Comparison of ENCODE assay signal across 1 cellular context in genomic region chr22:39520054-39520873, GRCh38.
TF ChIP-seq lines count a peak whose summit lies in the region.

A gene with protein sequence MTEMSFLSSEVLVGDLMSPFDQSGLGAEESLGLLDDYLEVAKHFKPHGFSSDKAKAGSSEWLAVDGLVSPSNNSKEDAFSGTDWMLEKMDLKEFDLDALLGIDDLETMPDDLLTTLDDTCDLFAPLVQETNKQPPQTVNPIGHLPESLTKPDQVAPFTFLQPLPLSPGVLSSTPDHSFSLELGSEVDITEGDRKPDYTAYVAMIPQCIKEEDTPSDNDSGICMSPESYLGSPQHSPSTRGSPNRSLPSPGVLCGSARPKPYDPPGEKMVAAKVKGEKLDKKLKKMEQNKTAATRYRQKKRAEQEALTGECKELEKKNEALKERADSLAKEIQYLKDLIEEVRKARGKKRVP (plus strand): TSS chr22:39520562. CDS start chr22:39521446, 884 bp downstream.

TF ChIP-seq in HepG2, 621 proteins besides CTCF, POLR2A, EP300 and RAD21 (continued from another document and continues in another):
- TF ChIP-seq, protein P1, sequence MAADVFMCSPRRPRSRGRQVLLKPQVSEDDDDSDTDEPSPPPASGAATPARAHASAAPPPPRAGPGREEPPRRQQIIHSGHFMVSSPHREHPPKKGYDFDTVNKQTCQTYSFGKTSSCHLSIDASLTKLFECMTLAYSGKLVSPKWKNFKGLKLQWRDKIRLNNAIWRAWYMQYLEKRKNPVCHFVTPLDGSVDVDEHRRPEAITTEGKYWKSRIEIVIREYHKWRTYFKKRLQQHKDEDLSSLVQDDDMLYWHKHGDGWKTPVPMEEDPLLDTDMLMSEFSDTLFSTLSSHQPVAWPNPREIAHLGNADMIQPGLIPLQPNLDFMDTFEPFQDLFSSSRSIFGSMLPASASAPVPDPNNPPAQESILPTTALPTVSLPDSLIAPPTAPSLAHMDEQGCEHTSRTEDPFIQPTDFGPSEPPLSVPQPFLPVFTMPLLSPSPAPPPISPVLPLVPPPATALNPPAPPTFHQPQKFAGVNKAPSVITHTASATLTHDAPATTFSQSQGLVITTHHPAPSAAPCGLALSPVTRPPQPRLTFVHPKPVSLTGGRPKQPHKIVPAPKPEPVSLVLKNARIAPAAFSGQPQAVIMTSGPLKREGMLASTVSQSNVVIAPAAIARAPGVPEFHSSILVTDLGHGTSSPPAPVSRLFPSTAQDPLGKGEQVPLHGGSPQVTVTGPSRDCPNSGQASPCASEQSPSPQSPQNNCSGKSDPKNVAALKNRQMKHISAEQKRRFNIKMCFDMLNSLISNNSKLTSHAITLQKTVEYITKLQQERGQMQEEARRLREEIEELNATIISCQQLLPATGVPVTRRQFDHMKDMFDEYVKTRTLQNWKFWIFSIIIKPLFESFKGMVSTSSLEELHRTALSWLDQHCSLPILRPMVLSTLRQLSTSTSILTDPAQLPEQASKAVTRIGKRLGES (CRISPR knock-in tag; IDR thresholded peaks at IDR 0.05; ENCODE audit: borderline replicate concordance): 0 out of 2 replicates have a peak, but pooled peaks have one; percentile 62
- TF ChIP-seq SAP130 (CRISPR knock-in tag; IDR thresholded peaks at IDR 0.05; ENCODE audit: low read depth) (peak; percentile 68), POLR2AphosphoS2 (IDR thresholded peaks at IDR 0.05; ENCODE audit: low read depth, low read length) (peak; percentile 94), ZNF883 (CRISPR knock-in tag; IDR thresholded peaks at IDR 0.05; ENCODE audit: not compliant biosample characterization) (peak; percentile 87), ZNF20 (CRISPR knock-in tag; IDR thresholded peaks at IDR 0.05) (0 out of 2 replicates have a peak, but pooled peaks have one; percentile 5), MTA1 (CRISPR knock-in tag; IDR thresholded peaks at IDR 0.05; ENCODE audit: borderline replicate concordance) (no peak), ZFY (CRISPR knock-in tag; IDR thresholded peaks at IDR 0.05) (peak; percentile 42; the same call in 1 of the 2 replicates), ZMAT5 (CRISPR knock-in tag; IDR thresholded peaks at IDR 0.05; ENCODE audit: borderline replicate concordance, low read depth) (no peak), SMAD1 (CRISPR knock-in tag; IDR thresholded peaks at IDR 0.05; ENCODE audit: borderline replicate concordance, low read depth) (peak; percentile 86; the same call in 1 of the 2 replicates), SIN3B (IDR thresholded peaks at IDR 0.05; ENCODE audit: low read length) (peak; percentile 41; the same call in 1 of the 2 replicates), ZNF44 (CRISPR knock-in tag; IDR thresholded peaks at IDR 0.05) (peak; percentile 47), MIER3 (CRISPR knock-in tag; IDR thresholded peaks at IDR 0.05; ENCODE audit: borderline replicate concordance) (peak; percentile 28; the same call in 1 of the 2 replicates), SOX5 (CRISPR knock-in tag; IDR thresholded peaks at IDR 0.05; ENCODE audit: borderline replicate concordance) (peak; percentile 54; the same call in 1 of the 2 replicates), ZNF710 (CRISPR knock-in tag; IDR thresholded peaks at IDR 0.05; ENCODE audit: borderline replicate concordance) (no peak), BRD4 (CRISPR knock-in tag; IDR thresholded peaks at IDR 0.05) (peak; percentile 90), ZMYM4 (CRISPR knock-in tag; IDR thresholded peaks at IDR 0.05) (peak; percentile 68; the same call in 1 of the 2 replicates), IRF9 (CRISPR knock-in tag; IDR thresholded peaks at IDR 0.05; ENCODE audit: borderline replicate concordance) (0 out of 2 replicates have a peak, but pooled peaks have one; percentile 19), ZNF33B (CRISPR knock-in tag; IDR thresholded peaks at IDR 0.05) (peak; percentile 73; the same call in 1 of the 2 replicates), ZMYM3 (CRISPR knock-in tag; IDR thresholded peaks at IDR 0.05) (no peak), KDM5B (CRISPR knock-in tag; IDR thresholded peaks at IDR 0.05; ENCODE audit: borderline replicate concordance) (peak; percentile 66), ZFAT (CRISPR knock-in tag; conservative IDR thresholded peaks at IDR 0.05) (no peak; the same call in 1 of the 2 replicates), ZFX (CRISPR knock-in tag; IDR thresholded peaks at IDR 0.05; ENCODE audit: low read depth) (peak; percentile 17; the same call in 1 of the 2 replicates), MLLT10 (CRISPR knock-in tag; IDR thresholded peaks at IDR 0.05) (peak; percentile 96), ZNF878 (CRISPR knock-in tag; IDR thresholded peaks at IDR 0.05) (peak; percentile 91), MIXL1 (CRISPR knock-in tag; IDR thresholded peaks at IDR 0.05) (no peak), ZFP37 (CRISPR knock-in tag; IDR thresholded peaks at IDR 0.05; ENCODE audit: borderline replicate concordance) (peak; percentile 76; the same call in 1 of the 2 replicates), HHEX (CRISPR knock-in tag; IDR thresholded peaks at IDR 0.05) (no peak), XBP1 (CRISPR knock-in tag; IDR thresholded peaks at IDR 0.05) (no peak), ZNF337 (CRISPR knock-in tag; IDR thresholded peaks at IDR 0.05; ENCODE audit: borderline replicate concordance, low read depth) (no peak), E2F2 (CRISPR knock-in tag; IDR thresholded peaks at IDR 0.05; ENCODE audit: borderline replicate concordance) (peak; percentile 72), TOPORS (CRISPR knock-in tag; IDR thresholded peaks at IDR 0.05) (peak; percentile 23; the same call in 1 of the 2 replicates), ZBTB7B (CRISPR knock-in tag; IDR thresholded peaks at IDR 0.05) (peak; percentile 63; the same call in 1 of the 2 replicates), LBX2 (CRISPR knock-in tag; IDR thresholded peaks at IDR 0.05; ENCODE audit: borderline replicate concordance) (peak; percentile 65; the same call in 1 of the 2 replicates), DNMT1 (CRISPR knock-in tag; IDR thresholded peaks at IDR 0.05) (0 out of 2 replicates have a peak, but pooled peaks have one; percentile 60), MTERF4 (CRISPR knock-in tag; IDR thresholded peaks at IDR 0.05) (0 out of 2 replicates have a peak, but pooled peaks have one; percentile 55), ZNF776 (CRISPR knock-in tag; IDR thresholded peaks at IDR 0.05) (no peak; the same call in none of the 2 replicates), ZNF709 (CRISPR knock-in tag; IDR thresholded peaks at IDR 0.05) (no peak), NKX3-1 (CRISPR knock-in tag; IDR thresholded peaks at IDR 0.05) (peak; percentile 80; the same call in 1 of the 2 replicates), TBX3 (IDR thresholded peaks at IDR 0.05; ENCODE audit: borderline replicate concordance) (peak; percentile 63; the same call in 1 of the 2 replicates), ZSCAN31 (CRISPR knock-in tag; IDR thresholded peaks at IDR 0.05; ENCODE audit: low read depth) (peak; percentile 84; the same call in 1 of the 2 replicates)
- TF ChIP-seq, protein P2, sequence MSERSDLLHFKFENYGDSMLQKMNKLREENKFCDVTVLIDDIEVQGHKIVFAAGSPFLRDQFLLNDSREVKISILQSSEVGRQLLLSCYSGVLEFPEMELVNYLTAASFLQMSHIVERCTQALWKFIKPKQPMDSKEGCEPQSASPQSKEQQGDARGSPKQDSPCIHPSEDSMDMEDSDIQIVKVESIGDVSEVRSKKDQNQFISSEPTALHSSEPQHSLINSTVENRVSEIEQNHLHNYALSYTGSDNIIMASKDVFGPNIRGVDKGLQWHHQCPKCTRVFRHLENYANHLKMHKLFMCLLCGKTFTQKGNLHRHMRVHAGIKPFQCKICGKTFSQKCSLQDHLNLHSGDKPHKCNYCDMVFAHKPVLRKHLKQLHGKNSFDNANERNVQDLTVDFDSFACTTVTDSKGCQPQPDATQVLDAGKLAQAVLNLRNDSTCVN (CRISPR knock-in tag; IDR thresholded peaks at IDR 0.05; ENCODE audit: borderline replicate concordance): peak; percentile 66
- TF ChIP-seq, protein P3, sequence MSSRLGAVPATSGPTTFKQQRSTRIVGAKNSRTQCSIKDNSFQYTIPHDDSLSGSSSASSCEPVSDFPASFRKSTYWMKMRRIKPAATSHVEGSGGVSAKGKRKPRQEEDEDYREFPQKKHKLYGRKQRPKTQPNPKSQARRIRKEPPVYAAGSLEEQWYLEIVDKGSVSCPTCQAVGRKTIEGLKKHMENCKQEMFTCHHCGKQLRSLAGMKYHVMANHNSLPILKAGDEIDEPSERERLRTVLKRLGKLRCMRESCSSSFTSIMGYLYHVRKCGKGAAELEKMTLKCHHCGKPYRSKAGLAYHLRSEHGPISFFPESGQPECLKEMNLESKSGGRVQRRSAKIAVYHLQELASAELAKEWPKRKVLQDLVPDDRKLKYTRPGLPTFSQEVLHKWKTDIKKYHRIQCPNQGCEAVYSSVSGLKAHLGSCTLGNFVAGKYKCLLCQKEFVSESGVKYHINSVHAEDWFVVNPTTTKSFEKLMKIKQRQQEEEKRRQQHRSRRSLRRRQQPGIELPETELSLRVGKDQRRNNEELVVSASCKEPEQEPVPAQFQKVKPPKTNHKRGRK (CRISPR knock-in tag; IDR thresholded peaks at IDR 0.05): no peak
- TF ChIP-seq, protein P4, sequence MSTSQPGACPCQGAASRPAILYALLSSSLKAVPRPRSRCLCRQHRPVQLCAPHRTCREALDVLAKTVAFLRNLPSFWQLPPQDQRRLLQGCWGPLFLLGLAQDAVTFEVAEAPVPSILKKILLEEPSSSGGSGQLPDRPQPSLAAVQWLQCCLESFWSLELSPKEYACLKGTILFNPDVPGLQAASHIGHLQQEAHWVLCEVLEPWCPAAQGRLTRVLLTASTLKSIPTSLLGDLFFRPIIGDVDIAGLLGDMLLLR (CRISPR knock-in tag; IDR thresholded peaks at IDR 0.05): no peak
- TF ChIP-seq, protein P5, sequence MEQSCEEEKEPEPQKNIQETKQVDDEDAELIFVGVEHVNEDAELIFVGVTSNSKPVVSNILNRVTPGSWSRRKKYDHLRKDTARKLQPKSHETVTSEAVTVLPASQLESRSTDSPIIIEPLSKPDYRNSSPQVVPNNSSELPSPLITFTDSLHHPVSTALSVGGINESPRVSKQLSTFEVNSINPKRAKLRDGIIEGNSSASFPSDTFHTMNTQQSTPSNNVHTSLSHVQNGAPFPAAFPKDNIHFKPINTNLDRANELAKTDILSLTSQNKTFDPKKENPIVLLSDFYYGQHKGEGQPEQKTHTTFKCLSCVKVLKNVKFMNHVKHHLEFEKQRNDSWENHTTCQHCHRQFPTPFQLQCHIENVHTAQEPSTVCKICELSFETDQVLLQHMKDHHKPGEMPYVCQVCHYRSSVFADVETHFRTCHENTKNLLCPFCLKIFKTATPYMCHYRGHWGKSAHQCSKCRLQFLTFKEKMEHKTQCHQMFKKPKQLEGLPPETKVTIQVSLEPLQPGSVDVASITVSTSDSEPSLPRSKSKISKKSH (CRISPR knock-in tag; IDR thresholded peaks at IDR 0.05; ENCODE audit: borderline replicate concordance): peak; percentile 87
- TF ChIP-seq, protein P6, sequence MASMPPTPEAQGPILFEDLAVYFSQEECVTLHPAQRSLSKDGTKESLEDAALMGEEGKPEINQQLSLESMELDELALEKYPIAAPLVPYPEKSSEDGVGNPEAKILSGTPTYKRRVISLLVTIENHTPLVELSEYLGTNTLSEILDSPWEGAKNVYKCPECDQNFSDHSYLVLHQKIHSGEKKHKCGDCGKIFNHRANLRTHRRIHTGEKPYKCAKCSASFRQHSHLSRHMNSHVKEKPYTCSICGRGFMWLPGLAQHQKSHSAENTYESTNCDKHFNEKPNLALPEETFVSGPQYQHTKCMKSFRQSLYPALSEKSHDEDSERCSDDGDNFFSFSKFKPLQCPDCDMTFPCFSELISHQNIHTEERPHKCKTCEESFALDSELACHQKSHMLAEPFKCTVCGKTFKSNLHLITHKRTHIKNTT (CRISPR knock-in tag; IDR thresholded peaks at IDR 0.05): no peak
